10 cellular contexts compared by ENCODE assay signal in genomic region chr14:60251877-60252276, GRCh38. TPM values are rescaled to one million over a fixed set of nuclear protein-coding genes. Genes with fewer than 3 reads are reported as not detected.
DNase-seq lines count a peak whose midpoint lies in the region; ATAC-seq and TF ChIP-seq lines count a peak whose summit lies in the region.
"Had no signal": no experiment of that assay in that cellular context is flagged by ENCODE, and none has a peak within 500 bp of the region (broad histone marks: within the 10 kb centered on the region; RNA-seq: fewer than 3 reads in every experiment).

No MANE protein-coding gene starts in this region.

- H2BK15ac ChIP-seq in H9 (ENCODE audit: low read depth, low read length), result no peak overlapping the region

- H4K5ac ChIP-seq in H9 (ENCODE audit: insufficient read length, low read depth, low read length), result no peak overlapping the region

- H3K4ac ChIP-seq in H9 (ENCODE audit: low read depth, low read length), result no peak overlapping the region

- H3K27ac Mint-ChIP-seq in H9, result peak overlapping the region; percentile 19 to 86 (median 77); a peak in 3 of 7 replicates
- H3K27ac Mint-ChIP-seq in brain, result peak overlapping the region in 4 of 5 experiments; percentile 25 to 98 (median 53)
- peak overlapping the region in 2 of 6 donors; percentile 5 to 18 for H3K27ac Mint-ChIP-seq in naive B cell

- no peak overlapping the region for H2AFZ ChIP-seq in H9 (ENCODE audit: low read length)

- H3K79me2 ChIP-seq in H9 (ENCODE audit: insufficient read depth, low read length), result peaks cover 34% of the 10 kb centered on the region; the same call in 1 of the 2 replicates

- ATAC-seq in naive B cell (ENCODE audit: low read depth in 2 of 2), result no peak
- no peak for ATAC-seq in HG02642 (IDR thresholded peaks at IDR 0.05; ENCODE audit: poor library complexity, unreplicated experiment)
- no peak for ATAC-seq in GM21423 (IDR thresholded peaks at IDR 0.05; ENCODE audit: unreplicated experiment)

- H3K14ac ChIP-seq in H9 (ENCODE audit: insufficient read depth, low read length), result no peak overlapping the region

- H3K4me3 Mint-ChIP-seq in H9 (peak overlapping the region; percentile 26 to 69), brain (peak overlapping the region; percentile 88 to 95 (median 93)), naive B cell (peak overlapping the region in 6 of 8 donors; percentile 8 to 87 (median 50))

- H3K27ac ChIP-seq in A673 (ENCODE audit: low read depth, low read length, poor library complexity, severe bottlenecking) (no peak overlapping the region), H9 (ENCODE audit: insufficient read length, low read depth, low read length) (no peak overlapping the region)
- H3K27ac ChIP-seq: ovary had no signal

- H3K56ac ChIP-seq in H9 (ENCODE audit: insufficient read length, low read depth, low read length), result no peak overlapping the region

- no peak overlapping the region for H3K23ac ChIP-seq in H9 (ENCODE audit: insufficient read length, low read depth, low read length)

- peaks cover 12% of the 10 kb centered on the region for H3K23me2 ChIP-seq in H9 (ENCODE audit: insufficient read length, low read depth, low read length, poor library complexity, severe bottlenecking)

- H3K36me3 ChIP-seq in A673 (ENCODE audit: insufficient read depth, low read length, poor library complexity, severe bottlenecking), result no peaks in the 10 kb centered on the region
- H3K36me3 ChIP-seq: ovary had no signal

- H3K9me3 Mint-ChIP-seq in H9, result peaks cover 1 to 3% of the 10 kb centered on the region in 2 experiments; a peak in 3 of 5 replicates
- H3K9me3 Mint-ChIP-seq in brain, result peaks cover 0 to 6% (median 0%) of the 10 kb centered on the region in 5 experiments
- no peaks in the 10 kb centered on the region for H3K9me3 Mint-ChIP-seq in naive B cell

- no CpG with 5 or more reads among the region's 1 CpG for WGBS in H9 (ENCODE audit: extremely low coverage, insufficient read length, low lambda C conversion rate)

- H3K9me3 ChIP-seq in A673 (ENCODE audit: low read depth, low read length, poor library complexity, severe bottlenecking) (no peaks in the 10 kb centered on the region), H9 (ENCODE audit: control insufficient read depth, low read depth, low read length) (no peaks in the 10 kb centered on the region)
- H3K9me3 ChIP-seq: ovary had no signal

- no peaks in the 10 kb centered on the region for H4K20me1 ChIP-seq in H9 (ENCODE audit: control insufficient read depth, insufficient read depth, insufficient read length)

- H3K36me3 Mint-ChIP-seq in H9 (ENCODE audit: insufficient read depth in 1 of 3, low read depth in 3 of 3), result peaks cover 0 to 2% (median 0%) of the 10 kb centered on the region in 3 experiments; a peak in 3 of 7 replicates
- peaks cover 20% of the 10 kb centered on the region for H3K36me3 Mint-ChIP-seq in brain
- no peaks in the 10 kb centered on the region for H3K36me3 Mint-ChIP-seq in naive B cell

- no peak overlapping the region for H4K8ac ChIP-seq in H9 (replicated peaks; ENCODE audit: insufficient read length, low read depth, low read length)

- no peak overlapping the region for H3K18ac ChIP-seq in H9 (ENCODE audit: insufficient read length, low read depth, low read length)

- H3K4me1 Mint-ChIP-seq in H9 (peaks cover 52 to 53% of the 10 kb centered on the region in 2 experiments), brain (peaks cover 75% of the 10 kb centered on the region), naive B cell (peaks cover 41 to 64% (median 57%) of the 10 kb centered on the region in 3 donors)

- no peak overlapping the region for H2BK20ac ChIP-seq in H9 (ENCODE audit: low read depth, low read length, poor library complexity, severe bottlenecking)

- H3K27me3 ChIP-seq in A673 (replicated peaks; ENCODE audit: insufficient read depth, low read depth, low read length, poor library complexity) (no peaks in the 10 kb centered on the region), H9 (ENCODE audit: insufficient read depth, low read length) (no peaks in the 10 kb centered on the region)
- H3K27me3 ChIP-seq: ovary had no signal

- CTCF ChIA-PET in A673 (lab: Charles Lee), result no interaction called here

- no peaks in the 10 kb centered on the region for H3K79me1 ChIP-seq in H9 (ENCODE audit: insufficient read depth, low read depth, low read length, poor library complexity, severe bottlenecking)

- H2BK5ac ChIP-seq in H9 (ENCODE audit: insufficient read length, low read length), result no peak overlapping the region

- H4K91ac ChIP-seq in H9 (ENCODE audit: insufficient read length, low read depth, low read length), result no peak overlapping the region

- no peak for TF ChIP-seq CTCF in A673 (conservative IDR thresholded peaks at IDR 0.05; ENCODE audit: low read depth, low read length)
- TF ChIP-seq CTCF in H9 (conservative IDR thresholded peaks at IDR 0.05), result no peak
- no peak for TF ChIP-seq CTCF in brain (conservative IDR thresholded peaks at IDR 0.05)

- H3T11ph ChIP-seq in H9 (ENCODE audit: low read length), result no peak overlapping the region

- H3K9ac ChIP-seq in H9 (ENCODE audit: extremely low read depth, insufficient read length, low read length), result no peak overlapping the region

- no peak overlapping the region for H2AK5ac ChIP-seq in H9 (ENCODE audit: insufficient read length, low read length)

- H3K4me1 ChIP-seq in A673 (ENCODE audit: insufficient read depth, low read length, poor library complexity, severe bottlenecking) (peaks cover 19% of the 10 kb centered on the region), H9 (ENCODE audit: insufficient read depth, low read length) (peaks cover 2% of the 10 kb centered on the region)

- DNase-seq in A673 (ENCODE audit: low spot score) (no peak), H9 (no peak), naive B cell (no peak), mesenteric fat pad (ENCODE audit: low spot score) (no peak)
- no peak for DNase-seq in stimulated activated CD8-positive, alpha-beta memory T cell treated with anti-CD3 and anti-CD28 coated beads, Interleukin-4, amount 100 ng/mL, for 48 hours
- DNase-seq: NCI-H1105, ovary had no signal

- no peak overlapping the region for H3K4me2 ChIP-seq in H9 (ENCODE audit: insufficient read depth, insufficient read length, low read length)

- no TSS peak for BruUV-seq in A673 (replicated peaks; lab: Mats Ljungman, UMichigan)

- intact Hi-C loops in A673 (cut with micrococcal nuclease; ENCODE audit: unreplicated experiment), result no loop called here

- no peak overlapping the region for H2BK120ac ChIP-seq in H9 (ENCODE audit: low read depth, low read length, poor library complexity, severe bottlenecking)

- H3K27me3 Mint-ChIP-seq in H9 (ENCODE audit: low read depth), result no peaks in the 10 kb centered on the region
- H3K27me3 Mint-ChIP-seq in brain, result no peaks in the 10 kb centered on the region
- H3K27me3 Mint-ChIP-seq in naive B cell, result no peaks in the 10 kb centered on the region

- H3K4me3 ChIP-seq in A673 (ENCODE audit: low read depth, low read length, poor library complexity, severe bottlenecking), result peak overlapping the region; percentile 81

- POLR2A ChIA-PET in A673 (lab: Charles Lee; ENCODE audit: low non-redundant PET), result no interaction called here

- no peak overlapping the region for H2BK12ac ChIP-seq in H9 (ENCODE audit: insufficient read length, low read depth, low read length)

RNA-seq across cellular contexts. Expression of gene PPM1A, which starts 2.9 kb away (rescaled TPM):
- 52.3 and 54.5 TPM in 2 replicates for total RNA-seq in A673 (2021)
- 41.7 and 49.2 TPM in 2 replicates for total RNA-seq in H9 (2021)
- polyA plus RNA-seq in brain (ENCODE audit: insufficient read depth, low read depth, low replicate concordance), result 24.3 TPM
- 10 to 100 TPM; 16.4 to 30.5 (median 17.2) TPM for polyA plus RNA-seq in naive B cell (ENCODE audit: low read depth in 6 of 6)
- total RNA-seq in mesenteric fat pad, result 58.2 TPM
